Comparison of ENCODE assay signal across 15 cellular contexts in the genomic region with DNA sequence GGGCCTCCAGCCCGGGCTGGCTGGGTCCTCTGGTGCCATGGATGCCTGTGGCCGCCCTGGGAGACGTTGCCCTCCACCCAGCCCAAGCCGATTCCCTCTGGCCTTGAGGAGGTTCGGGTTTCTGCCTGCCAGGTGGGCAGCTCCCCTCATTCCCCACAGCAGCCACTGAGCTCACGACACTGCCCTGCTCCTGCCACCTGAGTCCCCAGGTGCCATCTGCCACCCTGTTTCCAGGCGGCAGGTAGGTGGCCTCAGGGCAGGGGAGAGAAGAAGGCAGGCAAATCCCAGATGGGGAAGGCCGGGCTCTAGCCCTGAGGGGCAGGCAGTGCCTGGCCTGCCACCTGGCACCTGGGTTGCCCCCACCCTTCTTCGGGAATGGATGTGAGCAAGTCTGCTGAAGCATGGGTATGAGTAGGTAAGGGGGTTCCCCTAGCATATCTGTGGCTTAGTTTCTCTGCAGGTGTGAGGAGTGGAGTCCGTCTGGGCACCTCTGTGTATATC.
DNase-seq lines count a peak whose midpoint lies in the region; ATAC-seq, FAIRE-seq and TF ChIP-seq lines count a peak whose summit lies in the region.
"Had no signal": no experiment of that assay in that cellular context is flagged by ENCODE, and none has a peak within 500 bp of the region (broad histone marks: within the 10 kb centered on the region; RNA-seq: fewer than 3 reads in every experiment).

No MANE protein-coding gene starts in this region.

- no peak overlapping the region for H4K91ac ChIP-seq in neuronal stem cell (ENCODE audit: low read depth, low read length, poor library complexity)

- H3K4me2 ChIP-seq in GM12878 (ENCODE audit: control insufficient read depth, insufficient read depth) (peak overlapping the region; percentile 54), neuronal stem cell (ENCODE audit: insufficient read depth, low read length, poor library complexity, severe bottlenecking) (no peak overlapping the region), PC-9 (no peak overlapping the region)

- no peak overlapping the region for H2BK5ac ChIP-seq in neuronal stem cell (ENCODE audit: low read length)

- peak overlapping the region; percentile 85 for H3K14ac ChIP-seq in neuronal stem cell (ENCODE audit: low read length)

- CTCF ChIA-PET in GM12878 (lab: Yijun Ruan, JAX): interaction anchor here (1.6 kb wide), 1 partner anchor 31 kb away, joined by 5 read pairs; no protein-coding TSS in a partner anchor
- CTCF ChIA-PET in PC-9 (lab: Charles Lee): no interaction called here

- TF ChIP-seq EP300 in GM12878 (IDR thresholded peaks at IDR 0.05; ENCODE audit: borderline replicate concordance in 1 of 2, control insufficient read depth in 1 of 2, low read depth in 2 of 2, low read length in 2 of 2): no peak

- H3K4me1 ChIP-seq in GM12878 (ENCODE audit: control insufficient read depth, insufficient read depth, low read length) (peaks cover 64% of the 10 kb centered on the region), neuronal stem cell (ENCODE audit: control insufficient read depth in 2 of 2, insufficient read depth in 1 of 2, low read depth in 1 of 2, low read length in 2 of 2) (peaks cover 4 to 8% of the 10 kb centered on the region in 2 donors), PC-9 (replicated peaks; ENCODE audit: insufficient read depth) (no peaks in the 10 kb centered on the region)

- peak; percentile 37 for ATAC-seq in HG02588 (IDR thresholded peaks at IDR 0.05; ENCODE audit: unreplicated experiment)
- ATAC-seq in GM12878: peak; percentile 8
- ATAC-seq: T-helper 17 cell had no signal

- no peak for TF ChIP-seq RAD21 in GM12878 (IDR thresholded peaks at IDR 0.05; ENCODE audit: insufficient read depth, low read depth, low read length)

- H4K20me1 ChIP-seq in GM12878 (ENCODE audit: control insufficient read depth, insufficient read depth): peaks cover 15% of the 10 kb centered on the region; the same call in 1 of the 2 replicates
- H4K20me1 ChIP-seq in PC-9 (ENCODE audit: insufficient read depth): no peaks in the 10 kb centered on the region; the same call in none of the 2 replicates

- DNase-seq in GM12892 (ENCODE audit: insufficient read length): no peak
- DNase-seq in GM12878 (ENCODE audit: low read depth, low spot score): no peak
- DNase-seq in neuronal stem cell (ENCODE audit: low spot score): no peak
- no peak for DNase-seq in stimulated activated CD4-positive, alpha-beta T cell treated with anti-CD3 and anti-CD28 coated beads, Interleukin-2, amount 100 ng/mL, for 48 hours
- no peak for DNase-seq in kidney glomerular epithelial cell (lab: John Stamatoyannopoulos, UW)
- DNase-seq in SKM-1 treated with dmso at 0.1 percent for 144 hours (lab: John Stamatoyannopoulos, UW; ENCODE audit: unreplicated experiment): no peak
- no peak for DNase-seq in PC-9
- DNase-seq: central memory CD4-positive, alpha-beta T cell; effector CD8-positive, alpha-beta T cell; NCI-H1436; Right ventricle myocardium superior; stimulated activated naive CD4-positive, alpha-beta T cell treated with Interleukin-2 at 50 U/mL for 16 hours; T-helper 17 cell had no signal

- peak overlapping the region; percentile 53 for H3K18ac ChIP-seq in neuronal stem cell (ENCODE audit: low read length)

- no peak overlapping the region for H3K4ac ChIP-seq in neuronal stem cell (ENCODE audit: low read length)

- no peak for TF ChIP-seq POLR2A in GM12892 (IDR thresholded peaks at IDR 0.05; ENCODE audit: low read depth, low read length)
- TF ChIP-seq POLR2A in GM12878 (IDR thresholded peaks at IDR 0.05; ENCODE audit: low read depth, low read length): no peak

- H3K4me3 ChIP-seq in GM12878 (no peak overlapping the region), neuronal stem cell (ENCODE audit: low read length in 2 of 2) (no peak overlapping the region), PC-9 (no peak overlapping the region)

- POLR2A ChIA-PET in GM12878 (lab: Charles Lee) (no interaction called here), PC-9 (lab: Charles Lee; ENCODE audit: unreplicated experiment) (no interaction called here)

- no peak overlapping the region for H2AK5ac ChIP-seq in neuronal stem cell (ENCODE audit: low read depth, low read length)

- TF ChIP-seq CTCF in GM12878 (IDR thresholded peaks at IDR 0.05 in 2 of 3, conservative IDR thresholded peaks at IDR 0.05 in 1 of 3; ENCODE audit: control insufficient read depth in 2 of 3, extremely low read depth in 1 of 3, insufficient read depth in 1 of 3, low read depth in 3 of 3, low read length in 3 of 3): no peak
- no peak for TF ChIP-seq CTCF in PC-9 (conservative IDR thresholded peaks at IDR 0.05)

- H3K27me3 ChIP-seq in GM12878 (replicated peaks in 1 of 2; ENCODE audit: control insufficient read depth in 2 of 2, insufficient read depth in 2 of 2, low read length in 1 of 2): no peaks in the 10 kb centered on the region
- no peaks in the 10 kb centered on the region for H3K27me3 ChIP-seq in neuronal stem cell (ENCODE audit: control insufficient read depth in 3 of 3, insufficient read depth in 3 of 3, low read depth in 1 of 3, low read length in 3 of 3)
- no peaks in the 10 kb centered on the region for H3K27me3 ChIP-seq in PC-9 (ENCODE audit: insufficient read depth, low read depth)

- WGBS in GM12878 (ENCODE audit: insufficient coverage, insufficient replicate concordance, low lambda C conversion rate, missing lambda C conversion rate): 27% methylated on average over 10 of the region's 10 CpGs
- no CpG with 5 or more reads among the region's 10 CpGs for WGBS in neuronal stem cell (ENCODE audit: extremely low coverage in 2 of 2, insufficient read length in 2 of 2, insufficient replicate concordance in 1 of 2), 2 donors

- H3K9ac ChIP-seq in GM12878 (ENCODE audit: control insufficient read depth, insufficient read depth, low read length) (no peak overlapping the region), neuronal stem cell (ENCODE audit: low read depth, low read length, poor library complexity) (no peak overlapping the region)

- SMC1A ChIA-PET in GM12878 (lab: Charles Lee; ENCODE audit: uncharacterized antibody, unreplicated experiment): interaction anchor here (0.9 kb wide), 1 partner anchor 27 kb away, joined by 3 read pairs; no protein-coding TSS in a partner anchor

- FAIRE-seq in GM12892 (lab: Jason Lieb, UNC) (peak; percentile 69), GM12878 (lab: Jason Lieb, UNC) (no peak)
- FAIRE-seq: H54 had no signal

- peaks cover 6% of the 10 kb centered on the region for H3K79me1 ChIP-seq in neuronal stem cell (ENCODE audit: low read depth, low read length)

- no peak overlapping the region for H2AFZ ChIP-seq in GM12878 (ENCODE audit: control insufficient read depth, low read depth, low read length)
- H2AFZ ChIP-seq in neuronal stem cell (ENCODE audit: low read length): no peak overlapping the region
- no peak overlapping the region for H2AFZ ChIP-seq in PC-9

- no TSS peak for BruUV-seq in GM12878 (replicated peaks; lab: Mats Ljungman, UMichigan)
- BruUV-seq in PC-9 (replicated peaks; lab: Mats Ljungman, UMichigan): no TSS peak

- H3F3A ChIP-seq in PC-9 (ENCODE audit: insufficient read depth, low read depth): no peaks in the 10 kb centered on the region

- H3K9me3 ChIP-seq in GM12878 (replicated peaks; ENCODE audit: control insufficient read depth, insufficient read depth, low read length): no peaks in the 10 kb centered on the region
- H3K9me3 ChIP-seq in neuronal stem cell (replicated peaks in 1 of 2; ENCODE audit: control insufficient read depth in 2 of 2, insufficient read depth in 1 of 2, low read depth in 1 of 2, low read length in 2 of 2): no peaks in the 10 kb centered on the region
- no peaks in the 10 kb centered on the region for H3K9me3 ChIP-seq in PC-9 (ENCODE audit: insufficient read depth, low read depth)

- H2BK12ac ChIP-seq in neuronal stem cell (ENCODE audit: low read length): no peak overlapping the region

- H3K79me2 ChIP-seq in GM12878 (ENCODE audit: control insufficient read depth, insufficient read depth, low read length): peaks cover 95% of the 10 kb centered on the region
- H3K79me2 ChIP-seq in PC-9 (ENCODE audit: low read depth): no peaks in the 10 kb centered on the region

- no peak overlapping the region for H4K8ac ChIP-seq in neuronal stem cell (ENCODE audit: low read depth, low read length)

- H2BK15ac ChIP-seq in neuronal stem cell (ENCODE audit: low read length): no peak overlapping the region

- peaks cover 12 to 14% of the 10 kb centered on the region in 2 experiments for H3K36me3 ChIP-seq in GM12878 (ENCODE audit: control insufficient read depth in 2 of 2, insufficient read depth in 2 of 2, low read length in 1 of 2)
- H3K36me3 ChIP-seq in neuronal stem cell (replicated peaks in 1 of 2; ENCODE audit: control insufficient read depth in 2 of 2, insufficient read depth in 2 of 2, low read length in 2 of 2): peaks cover 4 to 87% of the 10 kb centered on the region in 2 donors
- no peaks in the 10 kb centered on the region for H3K36me3 ChIP-seq in PC-9 (ENCODE audit: low read depth)

- intact Hi-C loops in GM12878 (cut with micrococcal nuclease; ENCODE audit: unreplicated experiment): no loop called here
- intact Hi-C loops in PC-9 (cut with micrococcal nuclease; ENCODE audit: unreplicated experiment): no loop called here

- H3K27ac ChIP-seq in GM12878 (ENCODE audit: control insufficient read depth, insufficient read depth) (no peak overlapping the region), neuronal stem cell (replicated peaks; ENCODE audit: low read length) (no peak overlapping the region), PC-9 (no peak overlapping the region)

- no peak overlapping the region for H2BK120ac ChIP-seq in neuronal stem cell (ENCODE audit: low read depth, low read length)

- in situ Hi-C loops in GM12878 (cut with MboI): no loop called here

- H3K23ac ChIP-seq in neuronal stem cell (ENCODE audit: low read depth, low read length, poor library complexity): peak overlapping the region; percentile 18

- no peaks in the 10 kb centered on the region for H3K9me2 ChIP-seq in PC-9 (ENCODE audit: insufficient read depth)

- RAD21 ChIA-PET in GM12878 (lab: Charles Lee; ENCODE audit: unreplicated experiment): interaction anchor here (1.5 to 1.6 kb wide), 2 partner anchors 10 to 30 kb away, joined by 3 to 4 read pairs; no protein-coding TSS in a partner anchor

TF ChIP-seq in GM12878, 131 proteins besides CTCF, POLR2A, EP300 and RAD21:
- 0 out of 2 replicates have a peak, but pooled peaks have one; percentile 26 for TF ChIP-seq EED (IDR thresholded peaks at IDR 0.05; ENCODE audit: low read depth)
- TF ChIP-seq CHD1 (IDR thresholded peaks at IDR 0.05; ENCODE audit: low read depth, low read length): no peak
TF ChIP-seq in GM12878: peak in this region for 1.
